In the genomic region with DNA sequence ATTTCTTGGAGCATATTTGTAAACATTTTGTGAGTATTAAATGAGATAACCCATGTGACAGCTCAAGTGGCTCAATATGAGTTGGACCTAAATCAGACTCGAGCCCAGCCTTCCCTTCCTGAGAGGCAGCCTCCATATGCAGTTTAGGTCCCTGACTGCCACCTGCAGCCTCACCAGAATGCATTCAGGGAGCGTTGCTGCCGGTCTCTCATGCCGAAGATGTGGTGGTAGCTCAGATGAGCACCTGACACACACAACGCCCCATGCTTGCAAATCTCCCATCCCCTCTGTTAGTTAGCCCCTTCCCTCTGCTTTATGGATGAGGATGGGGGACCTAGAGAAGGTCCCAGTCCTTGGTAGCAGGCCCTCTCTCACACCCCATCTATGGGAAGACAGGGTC, we compare ENCODE assay signal across 1 cellular context.
TF ChIP-seq lines count a peak whose summit lies in the region.

No MANE protein-coding gene starts in this region.

TF ChIP-seq in H1, 55 proteins besides CTCF, POLR2A, EP300 and RAD21:
- TF ChIP-seq TAF7 (optimal IDR thresholded peaks at IDR 0.05; ENCODE audit: borderline replicate concordance, low read depth, low read length) (no peak), POLR2AphosphoS5 (IDR thresholded peaks at IDR 0.05; ENCODE audit: low read depth, low read length) (no peak), NRF1 (IDR thresholded peaks at IDR 0.05; ENCODE audit: low read depth, low read length) (no peak), POU5F1 (IDR thresholded peaks at IDR 0.05; ENCODE audit: low read depth, low read length) (no peak), SRF (IDR thresholded peaks at IDR 0.05; ENCODE audit: low read depth, low read length) (no peak), TCF12 (IDR thresholded peaks at IDR 0.05; ENCODE audit: low read depth, low read length) (no peak), RXRA (IDR thresholded peaks at IDR 0.05; ENCODE audit: insufficient read depth, low read depth, low read length) (no peak), BCL11A (IDR thresholded peaks at IDR 0.05; ENCODE audit: low read depth in 2 of 2, low read length in 2 of 2) (no peak), CHD1 (IDR thresholded peaks at IDR 0.05; ENCODE audit: low read depth, low read length) (no peak), SP1 (IDR thresholded peaks at IDR 0.05; ENCODE audit: low read depth, low read length) (no peak), JUN (IDR thresholded peaks at IDR 0.05; ENCODE audit: low read depth, low read length) (no peak), KDM4A (IDR thresholded peaks at IDR 0.05; ENCODE audit: low read depth, low read length, severe bottlenecking) (no peak)
- TF ChIP-seq, protein P1, sequence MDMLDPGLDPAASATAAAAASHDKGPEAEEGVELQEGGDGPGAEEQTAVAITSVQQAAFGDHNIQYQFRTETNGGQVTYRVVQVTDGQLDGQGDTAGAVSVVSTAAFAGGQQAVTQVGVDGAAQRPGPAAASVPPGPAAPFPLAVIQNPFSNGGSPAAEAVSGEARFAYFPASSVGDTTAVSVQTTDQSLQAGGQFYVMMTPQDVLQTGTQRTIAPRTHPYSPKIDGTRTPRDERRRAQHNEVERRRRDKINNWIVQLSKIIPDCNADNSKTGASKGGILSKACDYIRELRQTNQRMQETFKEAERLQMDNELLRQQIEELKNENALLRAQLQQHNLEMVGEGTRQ (IDR thresholded peaks at IDR 0.05; ENCODE audit: low read length) = no peak
